In genomic region chr3:126912027-126912422, GRCh38 we compare ENCODE assay signal across 10 cellular contexts.
DNase-seq lines count a peak whose midpoint lies in the region; ATAC-seq, FAIRE-seq and TF ChIP-seq lines count a peak whose summit lies in the region.
"Had no signal": no experiment of that assay in that cellular context is flagged by ENCODE, and none has a peak within 500 bp of the region (broad histone marks: within the 10 kb centered on the region; RNA-seq: fewer than 3 reads in every experiment).

No MANE protein-coding gene starts in this region.

- no peaks in the 10 kb centered on the region for H3K9me3 ChIP-seq in H1 (ENCODE audit: insufficient read depth in 2 of 2, low read depth in 1 of 2, low read length in 1 of 2)
- no peaks in the 10 kb centered on the region for H3K9me3 ChIP-seq in skeletal muscle tissue (ENCODE audit: control insufficient read depth in 3 of 3, low read length in 3 of 3)

- no peak for DNase-seq in activated CD4-positive, alpha-beta T cell treated with anti-CD3 and anti-CD28 coated beads for 36 hours
- no peak for DNase-seq in activated CD4-positive, alpha-beta T cell treated with anti-CD3 and anti-CD28 coated beads for 4 hours
- DNase-seq in RPMI8226 (peak; percentile 67), H1 (ENCODE audit: low read depth in 1 of 2, low spot score in 2 of 2) (no peak), NCI-H345 (lab: John Stamatoyannopoulos, UW) (no peak), H4 (ENCODE audit: low spot score) (no peak)
- DNase-seq in stimulated activated CD4-positive, alpha-beta T cell treated with anti-CD3 and anti-CD28 coated beads, Interleukin-4, amount 100 ng/mL, for 24 hours, result no peak
- DNase-seq: NCI-H526 had no signal

- CTCF ChIA-PET in activated CD4-positive, alpha-beta T cell treated with anti-CD3 and anti-CD28 coated beads for 36 hours (lab: Charles Lee), result interaction anchor here (0.6 kb wide), 1 partner anchor 66 kb away, joined by 4 read pairs; no protein-coding TSS in a partner anchor
- CTCF ChIA-PET in H1 (lab: Charles Lee; ENCODE audit: partially characterized antibody), result interaction anchor here (1.0 to 2.0 kb wide), 7 partner anchors 10 to 232 kb away, joined by 3 to 4 read pairs (median 4); no protein-coding TSS in a partner anchor

- H4K20me1 ChIP-seq in H1 (replicated peaks in 1 of 2; ENCODE audit: control insufficient read depth in 1 of 2, insufficient read depth in 2 of 2, low read length in 2 of 2), result no peaks in the 10 kb centered on the region

- ATAC-seq in activated CD4-positive, alpha-beta T cell treated with anti-CD3 and anti-CD28 coated beads for 36 hours, result no peak

- H3K27me3 Mint-ChIP-seq in activated CD4-positive, alpha-beta T cell treated with anti-CD3 and anti-CD28 coated beads for 36 hours, result no peaks in the 10 kb centered on the region

- no peak for TF ChIP-seq RAD21 in H1 (IDR thresholded peaks at IDR 0.05 in 1 of 2, conservative IDR thresholded peaks at IDR 0.05 in 1 of 2; ENCODE audit: low read depth in 2 of 2, low read length in 2 of 2)

- no peaks in the 10 kb centered on the region; a peak in 1 of 7 replicates for H3K4me1 ChIP-seq in H1 (replicated peaks in 1 of 4; ENCODE audit: control insufficient read depth in 3 of 4, insufficient read depth in 4 of 4, low read length in 3 of 4)
- peaks cover 16 to 21% (median 20%) of the 10 kb centered on the region in 3 donors for H3K4me1 ChIP-seq in skeletal muscle tissue (ENCODE audit: control insufficient read depth in 3 of 3, insufficient read depth in 3 of 3, low read length in 3 of 3)

- no peak overlapping the region for H4K5ac ChIP-seq in H1 (ENCODE audit: insufficient read length, low read depth, low read length)

- no peaks in the 10 kb centered on the region for H3K9me3 Mint-ChIP-seq in activated CD4-positive, alpha-beta T cell treated with anti-CD3 and anti-CD28 coated beads for 36 hours (ENCODE audit: low read depth)

- no peak overlapping the region for H3K4ac ChIP-seq in H1 (replicated peaks; ENCODE audit: insufficient read length, low read depth, low read length)

- no peak overlapping the region for H3K9ac ChIP-seq in H1 (replicated peaks in 1 of 4; ENCODE audit: extremely low read depth in 1 of 4, low read depth in 3 of 4, low read length in 3 of 4)
- no peak overlapping the region for H3K9ac ChIP-seq in skeletal muscle tissue (ENCODE audit: low read depth in 1 of 3, low read length in 3 of 3)

- no peak overlapping the region for H2BK15ac ChIP-seq in H1 (ENCODE audit: low read length)

- H2BK5ac ChIP-seq in H1 (ENCODE audit: low read depth, low read length), result no peak overlapping the region

- no peaks in the 10 kb centered on the region for H3K36me3 ChIP-seq in H1 (ENCODE audit: control insufficient read depth in 2 of 4, insufficient read depth in 4 of 4, low read length in 3 of 4)
- no peaks in the 10 kb centered on the region for H3K36me3 ChIP-seq in skeletal muscle tissue (ENCODE audit: control insufficient read depth in 3 of 3, insufficient read depth in 3 of 3, low read length in 3 of 3)

- no peak for TF ChIP-seq POLR2A in H1 (IDR thresholded peaks at IDR 0.05; ENCODE audit: control extremely low read depth in 1 of 2, low read depth in 2 of 2, low read length in 2 of 2)

- H3K4me2 ChIP-seq in H1 (ENCODE audit: insufficient read depth in 1 of 2, low read depth in 2 of 2, low read length in 2 of 2), result no peak overlapping the region

- H3K56ac ChIP-seq in H1 (replicated peaks; ENCODE audit: insufficient read length, low read depth, low read length), result no peak overlapping the region

- H3K79me1 ChIP-seq in H1 (ENCODE audit: low read depth, low read length), result no peaks in the 10 kb centered on the region; the same call in 1 of the 2 replicates

- no peak overlapping the region for H3K18ac ChIP-seq in H1 (ENCODE audit: extremely low read depth, low read length)

- WGBS in H1 (ENCODE audit: extremely low coverage in 1 of 2, insufficient coverage in 1 of 2, insufficient read length in 1 of 2, insufficient replicate concordance in 2 of 2, low coverage in 1 of 2, low lambda C conversion rate in 2 of 2, missing lambda C conversion rate in 1 of 2), 2 experiments, result 94% methylated on average over 9 of the region's 9 CpGs; no CpG with 5 or more reads in 1 of the 2 experiments

- POLR2A ChIA-PET in activated CD4-positive, alpha-beta T cell treated with anti-CD3 and anti-CD28 coated beads for 36 hours (lab: Charles Lee), result no interaction called here
- POLR2A ChIA-PET in H1 (lab: Charles Lee; ENCODE audit: partially characterized antibody), result no interaction called here

- peak overlapping the region; percentile 63; the same call in 1 of the 2 replicates for H4K8ac ChIP-seq in H1 (ENCODE audit: extremely low read depth, insufficient read depth, low read length)

- H2BK12ac ChIP-seq in H1 (ENCODE audit: low read depth, low read length), result no peak overlapping the region

- no peak for FAIRE-seq in H1 (lab: Jason Lieb, UNC)
- FAIRE-seq: TTC549 had no signal

- H3K14ac ChIP-seq in H1 (ENCODE audit: insufficient read length), result no peak overlapping the region

- H2BK120ac ChIP-seq in H1 (replicated peaks; ENCODE audit: low read depth, low read length), result no peak overlapping the region

- no peaks in the 10 kb centered on the region for H3K27me3 ChIP-seq in H1 (replicated peaks in 1 of 4; ENCODE audit: control insufficient read depth in 3 of 4, extremely low read depth in 1 of 4, insufficient read depth in 3 of 4, low read length in 3 of 4)
- H3K27me3 ChIP-seq in skeletal muscle tissue (ENCODE audit: control insufficient read depth in 3 of 3, insufficient read depth in 3 of 3, low read length in 3 of 3), result no peaks in the 10 kb centered on the region

- H3K4me3 ChIP-seq in H1 (ENCODE audit: extremely low read depth in 1 of 4, insufficient read depth in 2 of 4, low read depth in 3 of 4, low read length in 4 of 4) (no peak overlapping the region), skeletal muscle tissue (ENCODE audit: low read length in 3 of 3) (no peak overlapping the region)

- no peak overlapping the region for H4K91ac ChIP-seq in H1 (replicated peaks; ENCODE audit: insufficient read length, low read length)

- intact Hi-C loops in activated CD4-positive, alpha-beta T cell treated with anti-CD3 and anti-CD28 coated beads for 36 hours (cut with DNase I, micrococcal nuclease), result no loop called here

- no peak overlapping the region for H2AK5ac ChIP-seq in H1 (ENCODE audit: low read depth, low read length)

- no peak overlapping the region for H3K23ac ChIP-seq in H1 (ENCODE audit: insufficient read length)

- H3K27ac ChIP-seq in H1 (ENCODE audit: low read depth, low read length) (no peak overlapping the region), skeletal muscle tissue (ENCODE audit: low read depth, low read length) (peak overlapping the region; percentile 48)

- H3K79me2 ChIP-seq in H1 (ENCODE audit: control insufficient read depth in 1 of 2, insufficient read depth in 2 of 2, low read length in 2 of 2), result no peaks in the 10 kb centered on the region

- H3K4me1 Mint-ChIP-seq in activated CD4-positive, alpha-beta T cell treated with anti-CD3 and anti-CD28 coated beads for 36 hours, result peaks cover 33% of the 10 kb centered on the region

- H2BK20ac ChIP-seq in H1 (ENCODE audit: low read length), result no peak overlapping the region

- TF ChIP-seq CTCF in H1 (IDR thresholded peaks at IDR 0.05; ENCODE audit: control extremely low read depth in 1 of 3, insufficient read depth in 1 of 3, low read depth in 1 of 3, low read length in 3 of 3), result no peak

- TF ChIP-seq EP300 in H1 (IDR thresholded peaks at IDR 0.05; ENCODE audit: borderline replicate concordance in 1 of 2, low read depth in 2 of 2, low read length in 2 of 2), result no peak

- H3K23me2 ChIP-seq in H1 (ENCODE audit: low read depth, low read length), result no peaks in the 10 kb centered on the region

- no peak overlapping the region for H2AFZ ChIP-seq in H1 (ENCODE audit: low read length)

- peak overlapping the region; percentile 86 for H3K27ac Mint-ChIP-seq in activated CD4-positive, alpha-beta T cell treated with anti-CD3 and anti-CD28 coated beads for 36 hours

- peaks cover 11% of the 10 kb centered on the region for H3K36me3 Mint-ChIP-seq in activated CD4-positive, alpha-beta T cell treated with anti-CD3 and anti-CD28 coated beads for 36 hours (ENCODE audit: low read depth)

- no peak overlapping the region for H3K4me3 Mint-ChIP-seq in activated CD4-positive, alpha-beta T cell treated with anti-CD3 and anti-CD28 coated beads for 36 hours

TF ChIP-seq in H1, 55 proteins besides CTCF, POLR2A, EP300 and RAD21:
- TF ChIP-seq BACH1 (IDR thresholded peaks at IDR 0.05; ENCODE audit: low read length) (no peak), CBX8 (IDR thresholded peaks at IDR 0.05; ENCODE audit: borderline replicate concordance, low read depth, low read length) (no peak), TCF12 (IDR thresholded peaks at IDR 0.05; ENCODE audit: low read depth, low read length) (no peak), RNF2 (IDR thresholded peaks at IDR 0.05; ENCODE audit: borderline replicate concordance, low read depth, low read length, missing control alignments, poor library complexity, severe bottlenecking) (no peak), POU5F1 (IDR thresholded peaks at IDR 0.05; ENCODE audit: low read depth, low read length) (no peak), YY1 (IDR thresholded peaks at IDR 0.05; ENCODE audit: low read depth, low read length) (no peak), SIX5 (IDR thresholded peaks at IDR 0.05; ENCODE audit: low read depth, low read length) (no peak), KDM5A (IDR thresholded peaks at IDR 0.05; ENCODE audit: low read length) (no peak), ZNF274 (IDR thresholded peaks at IDR 0.05; ENCODE audit: borderline replicate concordance, extremely low read depth, low read length) (no peak)
